Comparison of ENCODE assay signal across 17 cellular contexts in genomic region chr11:122195790-122196189, GRCh38.
"Had no signal": no experiment of that assay in that cellular context is flagged by ENCODE, and none has a peak within 500 bp of the region (broad histone marks: within the 10 kb centered on the region; RNA-seq: fewer than 3 reads in every experiment).

No MANE protein-coding gene starts in this region.

- H3K27ac Mint-ChIP-seq: activated naive CD8-positive, alpha-beta T cell treated with anti-CD3 and anti-CD28 coated beads for 36 hours; stimulated activated memory B cell treated with anti-CD40 and anti-IgM and Interleukin-4, amounts not matched to agents 10 μg/mL and 1 μg/mL and 100 μg/mL, for 72 hours had no signal

- H3K4me3 Mint-ChIP-seq: activated naive CD8-positive, alpha-beta T cell treated with anti-CD3 and anti-CD28 coated beads for 36 hours; neural crest cell; stimulated activated memory B cell treated with anti-CD40 and anti-IgM and Interleukin-4, amounts not matched to agents 10 μg/mL and 1 μg/mL and 100 μg/mL, for 72 hours had no signal

- FAIRE-seq: endometrium had no signal

- H3K4me1 Mint-ChIP-seq: activated naive CD8-positive, alpha-beta T cell treated with anti-CD3 and anti-CD28 coated beads for 36 hours; stimulated activated memory B cell treated with anti-CD40 and anti-IgM and Interleukin-4, amounts not matched to agents 10 μg/mL and 1 μg/mL and 100 μg/mL, for 72 hours had no signal

- H3K4me3 ChIP-seq: esophagus squamous epithelium, lower lobe of right lung, ovary, tibial nerve, vagina had no signal

- ATAC-seq: activated CD4-positive, CD25-positive, alpha-beta regulatory T cell treated with anti-CD3 and anti-CD28 coated beads, Interleukin-2, amount 50 U/mL, for 24 hours; foreskin keratinocyte; left colon; lower lobe of right lung; stimulated activated memory B cell treated with anti-CD40 and anti-IgM and Interleukin-4, amounts not matched to agents 10 μg/mL and 1 μg/mL and 100 μg/mL, for 72 hours had no signal

- H3K27me3 ChIP-seq: esophagus squamous epithelium, foreskin keratinocyte, ovary, tibial nerve, vagina had no signal

- H3K36me3 ChIP-seq: esophagus squamous epithelium, lower lobe of right lung, ovary, tibial nerve, vagina had no signal

- DNase-seq: activated CD4-positive, alpha-beta T cell treated with anti-CD3 and anti-CD28 coated beads, Interleukin-2, amount 50 U/mL, for 1 hour; activated CD8-positive, alpha-beta memory T cell treated with anti-CD3 and anti-CD28 coated beads for 24 hours; activated gamma-delta T cell treated with Interleukin-2 at 50 U/mL for 16 hours; activated naive CD8-positive, alpha-beta T cell treated with anti-CD3 and anti-CD28 coated beads for 36 hours; esophagus squamous epithelium; foreskin keratinocyte; head of caudate nucleus; left colon; lower lobe of right lung; midbrain; ovary had no signal

- H3K9me3 Mint-ChIP-seq: activated naive CD8-positive, alpha-beta T cell treated with anti-CD3 and anti-CD28 coated beads for 36 hours; neural crest cell; stimulated activated memory B cell treated with anti-CD40 and anti-IgM and Interleukin-4, amounts not matched to agents 10 μg/mL and 1 μg/mL and 100 μg/mL, for 72 hours had no signal

- H3K27ac ChIP-seq: foreskin keratinocyte, lower lobe of right lung, ovary, vagina had no signal

- H3K36me3 Mint-ChIP-seq: activated naive CD8-positive, alpha-beta T cell treated with anti-CD3 and anti-CD28 coated beads for 36 hours; stimulated activated memory B cell treated with anti-CD40 and anti-IgM and Interleukin-4, amounts not matched to agents 10 μg/mL and 1 μg/mL and 100 μg/mL, for 72 hours had no signal

- H3K9me3 ChIP-seq: esophagus squamous epithelium, lower lobe of right lung, ovary, tibial nerve, vagina had no signal
